17 cellular contexts compared by ENCODE assay signal in genomic region chr2:85760872-85761271, GRCh38. TPM values are rescaled to one million over a fixed set of nuclear protein-coding genes. Genes with fewer than 3 reads are reported as not detected.
DNase-seq lines count a peak whose midpoint lies in the region; ATAC-seq, FAIRE-seq and TF ChIP-seq lines count a peak whose summit lies in the region.
"Had no signal": no experiment of that assay in that cellular context is flagged by ENCODE, and none has a peak within 500 bp of the region (broad histone marks: within the 10 kb centered on the region; RNA-seq: fewer than 3 reads in every experiment).

No MANE protein-coding gene starts in this region.

- H3K9me3 Mint-ChIP-seq in CD14-positive monocyte, result peaks cover 0 to 9% (median 0%) of the 10 kb centered on the region in 7 donors

- peaks cover 13 to 15% of the 10 kb centered on the region in 2 donors for H3K36me3 Mint-ChIP-seq in CD14-positive monocyte

- H3K4me3 ChIP-seq in adipocyte (ENCODE audit: low read length), result no peak overlapping the region
- no peak overlapping the region for H3K4me3 ChIP-seq in kidney (ENCODE audit: low read length in 2 of 2)
- peak overlapping the region in 3 of 4 donors; percentile 1 to 22 (median 6) for H3K4me3 ChIP-seq in gastrocnemius medialis
- H3K4me3 ChIP-seq in upper lobe of left lung, result no peak overlapping the region
- H3K4me3 ChIP-seq: BLaER1 had no signal

- peaks cover 28 to 43% (median 33%) of the 10 kb centered on the region in 3 donors for H3K27me3 Mint-ChIP-seq in CD14-positive monocyte (ENCODE audit: low read depth in 3 of 3)

- TF ChIP-seq EP300 in upper lobe of left lung (IDR thresholded peaks at IDR 0.05), result no peak

- H3K27me3 ChIP-seq in adipocyte (replicated peaks; ENCODE audit: control insufficient read depth, insufficient read depth, low read length), result no peaks in the 10 kb centered on the region
- H3K27me3 ChIP-seq in gastrocnemius medialis, result no peaks in the 10 kb centered on the region
- no peaks in the 10 kb centered on the region for H3K27me3 ChIP-seq in upper lobe of left lung

- no peak for FAIRE-seq in kidney (lab: Jason Lieb, UNC)

- 75 to 93% methylated on average over 6 to 8 of the region's 8 CpGs for WGBS in upper lobe of left lung, 2 donors

- H3K4me1 Mint-ChIP-seq in CD14-positive monocyte, result peaks cover 28% of the 10 kb centered on the region

- ATAC-seq in gastrocnemius medialis (no peak), upper lobe of left lung (ENCODE audit: low FRiP score in 2 of 2) (no peak)
- ATAC-seq in activated CD4-positive, CD25-positive, alpha-beta regulatory T cell treated with anti-CD3 and anti-CD28 coated beads, Interleukin-2, amount 50 U/mL, for 24 hours, result no peak

- no peak overlapping the region for H3K4me3 Mint-ChIP-seq in CD14-positive monocyte

- H3K27ac Mint-ChIP-seq in CD14-positive monocyte, result no peak overlapping the region

- intact Hi-C loops in kidney (cut with DNase I) (no loop called here), gastrocnemius medialis (cut with DNase I; ENCODE audit: low total_unique reads) (no loop called here), CD14-positive monocyte (cut with micrococcal nuclease) (no loop called here)

- DNase-seq in adipocyte (ENCODE audit: low read depth) (no peak), kidney (peak; percentile 40), gastrocnemius medialis (no peak), upper lobe of left lung (no peak), CD14-positive monocyte (ENCODE audit: low spot score) (no peak), GM10266 (ENCODE audit: extremely low spot score) (no peak)
- DNase-seq: H7; NCI-H1092; NCI-H1694; NCI-H69; NK-92 treated with Interleukin-12 subunit alpha and Interleukin-12 subunit beta, amount 100 ng/mL, for 24 hours; OCI-M1 had no signal

- in situ Hi-C loops in gastrocnemius medialis (cut with MboI; ENCODE audit: low sequenced_read_pairs in 4 of 4), result no loop called here

- H3K27ac ChIP-seq in kidney (ENCODE audit: low read depth in 2 of 2, low read length in 2 of 2), result no peak overlapping the region
- peak overlapping the region in 2 of 4 donors; percentile 13 to 36 for H3K27ac ChIP-seq in gastrocnemius medialis
- peak overlapping the region in 3 of 4 donors; percentile 52 to 63 (median 58) for H3K27ac ChIP-seq in upper lobe of left lung
- H3K27ac ChIP-seq: BLaER1, HL-60, KMS-11, RWPE1 had no signal

- TF ChIP-seq POLR2A in gastrocnemius medialis (IDR thresholded peaks at IDR 0.05), result no peak
- TF ChIP-seq POLR2A in upper lobe of left lung (IDR thresholded peaks at IDR 0.05), result no peak

- H3K9me3 ChIP-seq in adipocyte (ENCODE audit: control insufficient read depth, low read length) (no peaks in the 10 kb centered on the region), kidney (ENCODE audit: control insufficient read depth in 1 of 2, low read length in 2 of 2) (no peaks in the 10 kb centered on the region), gastrocnemius medialis (no peaks in the 10 kb centered on the region), upper lobe of left lung (no peaks in the 10 kb centered on the region)
- H3K9me3 ChIP-seq: BLaER1 had no signal

- TF ChIP-seq CTCF in kidney (IDR thresholded peaks at IDR 0.05; ENCODE audit: borderline replicate concordance, extremely low read depth, insufficient read depth), result no peak
- TF ChIP-seq CTCF in gastrocnemius medialis (IDR thresholded peaks at IDR 0.05 in 4 of 5, conservative IDR thresholded peaks at IDR 0.05 in 1 of 5), result no peak
- TF ChIP-seq CTCF in upper lobe of left lung (IDR thresholded peaks at IDR 0.05), result no peak
- no peak for TF ChIP-seq CTCF in CD14-positive monocyte (IDR thresholded peaks at IDR 0.05)
- no peak for TF ChIP-seq CTCF in GM10266 (IDR thresholded peaks at IDR 0.05; ENCODE audit: control insufficient read depth, insufficient read depth, low read depth, missing control alignments)

- H3K9ac ChIP-seq in adipocyte (ENCODE audit: low read length) (peak overlapping the region; percentile 43), kidney (ENCODE audit: low read length in 2 of 2) (no peak overlapping the region)
- H3K9ac ChIP-seq: BLaER1, KMS-11 had no signal

- H3K4me1 ChIP-seq in adipocyte (ENCODE audit: control insufficient read depth, insufficient read depth, low read length) (peaks cover 69% of the 10 kb centered on the region), kidney (ENCODE audit: control insufficient read depth in 1 of 2, insufficient read depth in 1 of 2, low read depth in 1 of 2, low read length in 2 of 2) (peaks cover 8 to 25% of the 10 kb centered on the region in 2 donors), gastrocnemius medialis (peaks cover 59 to 84% of the 10 kb centered on the region in 2 donors), upper lobe of left lung (peaks cover 73 to 85% (median 77%) of the 10 kb centered on the region in 4 donors)

- peaks cover 31% of the 10 kb centered on the region for H3K36me3 ChIP-seq in adipocyte (ENCODE audit: control insufficient read depth, insufficient read depth, low read length, severe bottlenecking)
- no peaks in the 10 kb centered on the region for H3K36me3 ChIP-seq in kidney (ENCODE audit: control insufficient read depth in 1 of 2, insufficient read depth in 2 of 2, low read length in 2 of 2)
- peaks cover 0 to 29% of the 10 kb centered on the region in 2 donors for H3K36me3 ChIP-seq in gastrocnemius medialis
- H3K36me3 ChIP-seq in upper lobe of left lung, result peaks cover 0 to 62% (median 31%) of the 10 kb centered on the region in 4 donors
- H3K36me3 ChIP-seq: BLaER1 had no signal

RNA-seq across cellular contexts. Expression of gene ATOH8, which starts 7.1 kb away (rescaled TPM):
- 11.2 TPM for total RNA-seq in kidney
- polyA plus RNA-seq in kidney (ENCODE audit: insufficient read depth, low read depth, low replicate concordance), result 18.6 TPM
- 100 to 1,000 TPM; 122 to 266 (median 150) TPM for total RNA-seq in gastrocnemius medialis
- total RNA-seq in upper lobe of left lung, result 100 to 1,000 TPM in 2 of 6 donors, 10 to 100 TPM in 4; 60.2 to 121 (median 85.1) TPM
- 1 to 10 TPM; 2.0 to 2.1 TPM for polyA plus RNA-seq in CD14-positive monocyte

Comparison
In these comparisons a context has a peak if more than half of its experiments do, and no peak if none do; other contexts are left out.
1. H3K4me3 ChIP-seq: peak in gastrocnemius medialis (3 of 4); none in adipocyte (single experiment), kidney (0 of 2) and upper lobe of left lung (0 of 4).
2. H3K27ac ChIP-seq: peak in upper lobe of left lung (3 of 4); none in kidney (0 of 2).